Comparison of ENCODE assay signal across 20 cellular contexts in the genomic region with DNA sequence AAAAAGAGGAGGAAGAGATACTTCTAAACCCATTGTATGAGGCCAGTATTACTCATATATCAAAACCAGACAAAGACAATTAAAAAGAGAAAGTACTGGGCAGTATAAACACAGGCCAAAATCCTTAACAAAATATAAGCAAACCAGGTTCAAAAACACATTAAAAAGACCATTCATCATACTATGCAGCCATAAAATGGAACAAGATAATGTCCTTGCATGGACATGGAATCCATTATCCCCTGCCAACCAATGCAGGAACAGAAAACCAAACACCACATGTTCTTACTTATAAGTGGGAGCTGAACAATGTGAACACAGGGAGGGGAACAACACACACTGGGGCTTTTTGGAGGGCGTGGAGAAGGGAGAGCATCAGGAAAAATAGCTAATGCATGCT.
"Had no signal": no experiment of that assay in that cellular context is flagged by ENCODE, and none has a peak within 500 bp of the region (broad histone marks: within the 10 kb centered on the region; RNA-seq: fewer than 3 reads in every experiment).

No MANE protein-coding gene starts in this region.

- H3K27me3 ChIP-seq: MG63 had no signal

- DNase-seq: Karpas-422, KBM-7, MG63, NCI-H1092 treated with DMSO at 0.1 percent for 48 hours, NCI-H1436, NCI-H187, NCI-H2029, NCI-H2081 treated with DMSO at 0.1 percent for 48 hours, NCI-H2171, NCI-H226, NCI-H446, NCI-H510A, NCI-H524 treated with DMSO at 0.1 percent for 48 hours, NCI-H69, NCI-H774, SHP77, SK-N-SH, SW 1271 had no signal

- H3K27ac ChIP-seq: RWPE1 had no signal

- H3K9me2 ChIP-seq: SK-N-SH had no signal

- H3K4me3 ChIP-seq: MG63 had no signal

- H3K4me2 ChIP-seq: SK-N-SH had no signal

- H3K9ac ChIP-seq: SK-N-SH had no signal

- H3K9me3 ChIP-seq: SK-N-SH had no signal

- ATAC-seq: Panc1 had no signal
